1 cellular context compared by ENCODE assay signal in the genomic region with DNA sequence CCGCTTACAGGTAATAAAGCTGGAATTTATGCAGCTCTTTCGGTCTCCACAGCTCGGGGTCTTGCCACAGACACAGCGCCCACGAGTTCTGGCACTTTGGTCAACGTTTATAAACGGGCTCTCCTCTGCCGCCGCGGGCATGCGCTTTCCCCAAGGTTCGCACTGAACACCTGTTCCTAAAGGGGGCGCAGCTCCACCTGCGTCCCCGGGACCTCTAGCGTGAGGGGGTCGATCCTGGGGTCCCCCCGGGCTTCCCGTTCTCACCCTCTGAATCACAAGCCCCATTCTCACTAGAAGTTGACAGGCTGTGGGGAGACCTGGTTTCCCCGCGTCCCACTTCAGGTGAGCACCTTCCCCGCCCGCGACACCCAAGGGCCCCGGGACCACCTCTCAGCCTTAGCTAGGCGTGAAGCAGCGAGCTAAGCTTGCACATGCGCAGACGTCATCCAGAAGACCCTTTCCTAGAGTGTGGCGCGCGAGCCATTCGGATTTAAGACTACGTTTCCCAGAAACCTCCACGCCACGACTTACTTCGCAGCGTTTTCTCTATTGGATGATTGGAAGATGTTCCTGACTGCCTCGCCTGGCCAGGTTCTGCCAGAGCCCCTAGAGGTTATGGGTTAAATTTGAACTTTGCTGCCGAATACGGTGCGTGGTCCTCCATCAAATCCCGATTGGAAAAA.
A peak's percentile ranks its signal among the peaks of the same experiment; 100 is the strongest.
TF ChIP-seq lines count a peak whose summit lies in the region.

No MANE protein-coding gene starts in this region.

TF ChIP-seq in HepG2, 621 proteins besides CTCF, POLR2A, EP300 and RAD21 (continued from another document and continues in another):
- TF ChIP-seq, protein P1, sequence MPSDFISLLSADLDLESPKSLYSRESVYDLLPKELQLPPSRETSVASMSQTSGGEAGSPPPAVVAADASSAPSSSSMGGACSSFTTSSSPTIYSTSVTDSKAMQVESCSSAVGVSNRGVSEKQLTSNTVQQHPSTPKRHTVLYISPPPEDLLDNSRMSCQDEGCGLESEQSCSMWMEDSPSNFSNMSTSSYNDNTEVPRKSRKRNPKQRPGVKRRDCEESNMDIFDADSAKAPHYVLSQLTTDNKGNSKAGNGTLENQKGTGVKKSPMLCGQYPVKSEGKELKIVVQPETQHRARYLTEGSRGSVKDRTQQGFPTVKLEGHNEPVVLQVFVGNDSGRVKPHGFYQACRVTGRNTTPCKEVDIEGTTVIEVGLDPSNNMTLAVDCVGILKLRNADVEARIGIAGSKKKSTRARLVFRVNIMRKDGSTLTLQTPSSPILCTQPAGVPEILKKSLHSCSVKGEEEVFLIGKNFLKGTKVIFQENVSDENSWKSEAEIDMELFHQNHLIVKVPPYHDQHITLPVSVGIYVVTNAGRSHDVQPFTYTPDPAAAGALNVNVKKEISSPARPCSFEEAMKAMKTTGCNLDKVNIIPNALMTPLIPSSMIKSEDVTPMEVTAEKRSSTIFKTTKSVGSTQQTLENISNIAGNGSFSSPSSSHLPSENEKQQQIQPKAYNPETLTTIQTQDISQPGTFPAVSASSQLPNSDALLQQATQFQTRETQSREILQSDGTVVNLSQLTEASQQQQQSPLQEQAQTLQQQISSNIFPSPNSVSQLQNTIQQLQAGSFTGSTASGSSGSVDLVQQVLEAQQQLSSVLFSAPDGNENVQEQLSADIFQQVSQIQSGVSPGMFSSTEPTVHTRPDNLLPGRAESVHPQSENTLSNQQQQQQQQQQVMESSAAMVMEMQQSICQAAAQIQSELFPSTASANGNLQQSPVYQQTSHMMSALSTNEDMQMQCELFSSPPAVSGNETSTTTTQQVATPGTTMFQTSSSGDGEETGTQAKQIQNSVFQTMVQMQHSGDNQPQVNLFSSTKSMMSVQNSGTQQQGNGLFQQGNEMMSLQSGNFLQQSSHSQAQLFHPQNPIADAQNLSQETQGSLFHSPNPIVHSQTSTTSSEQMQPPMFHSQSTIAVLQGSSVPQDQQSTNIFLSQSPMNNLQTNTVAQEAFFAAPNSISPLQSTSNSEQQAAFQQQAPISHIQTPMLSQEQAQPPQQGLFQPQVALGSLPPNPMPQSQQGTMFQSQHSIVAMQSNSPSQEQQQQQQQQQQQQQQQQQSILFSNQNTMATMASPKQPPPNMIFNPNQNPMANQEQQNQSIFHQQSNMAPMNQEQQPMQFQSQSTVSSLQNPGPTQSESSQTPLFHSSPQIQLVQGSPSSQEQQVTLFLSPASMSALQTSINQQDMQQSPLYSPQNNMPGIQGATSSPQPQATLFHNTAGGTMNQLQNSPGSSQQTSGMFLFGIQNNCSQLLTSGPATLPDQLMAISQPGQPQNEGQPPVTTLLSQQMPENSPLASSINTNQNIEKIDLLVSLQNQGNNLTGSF (CRISPR knock-in tag; IDR thresholded peaks at IDR 0.05): peak; percentile 33; the same call in 1 of the 2 replicates
- TF ChIP-seq YY1 (IDR thresholded peaks at IDR 0.05; ENCODE audit: insufficient read depth, insufficient replicate concordance, low read depth, low read length) (peak; percentile 43), ZNF652 (CRISPR knock-in tag; IDR thresholded peaks at IDR 0.05; ENCODE audit: borderline replicate concordance, low read depth) (peak; percentile 75; the same call in 1 of the 2 replicates), FOXP1 (IDR thresholded peaks at IDR 0.05) (no peak), FOXP1 (CRISPR knock-in tag; IDR thresholded peaks at IDR 0.05) (0 out of 2 replicates have a peak, but pooled peaks have one; percentile 0), ZGPAT (CRISPR knock-in tag; IDR thresholded peaks at IDR 0.05) (peak; percentile 54; the same call in 1 of the 2 replicates), DMAP1 (CRISPR knock-in tag; IDR thresholded peaks at IDR 0.05) (peak; percentile 74), KDM6A (CRISPR knock-in tag; IDR thresholded peaks at IDR 0.05; ENCODE audit: low read depth) (no peak), ZNF678 (CRISPR knock-in tag; IDR thresholded peaks at IDR 0.05) (no peak; the same call in 1 of the 2 replicates), ZNF329 (CRISPR knock-in tag; IDR thresholded peaks at IDR 0.05; ENCODE audit: low read depth) (0 out of 2 replicates have a peak, but pooled peaks have one; percentile 1), HNRNPL (IDR thresholded peaks at IDR 0.05; ENCODE audit: low read depth, low read length) (0 out of 2 replicates have a peak, but pooled peaks have one; percentile 48), PHF8 (CRISPR knock-in tag; IDR thresholded peaks at IDR 0.05) (peak; percentile 72), HNRNPLL (IDR thresholded peaks at IDR 0.05; ENCODE audit: low read depth, low read length, poor library complexity, severe bottlenecking) (peak; percentile 68), U2AF1 (optimal IDR thresholded peaks at IDR 0.05; ENCODE audit: low read depth, low read length) (no peak), GATAD1 (CRISPR knock-in tag; IDR thresholded peaks at IDR 0.05) (no peak), ZZZ3 (CRISPR knock-in tag; IDR thresholded peaks at IDR 0.05; ENCODE audit: borderline replicate concordance) (peak; percentile 63; the same call in 1 of the 2 replicates), ZBTB21 (CRISPR knock-in tag; IDR thresholded peaks at IDR 0.05) (no peak), IKZF4 (CRISPR knock-in tag; IDR thresholded peaks at IDR 0.05; ENCODE audit: borderline replicate concordance, low read depth, not compliant biosample characterization) (no peak), NFE2L1 (CRISPR knock-in tag; IDR thresholded peaks at IDR 0.05; ENCODE audit: borderline replicate concordance) (no peak), AGO1 (IDR thresholded peaks at IDR 0.05; ENCODE audit: low read depth, low read length, poor library complexity, severe bottlenecking) (no peak), ELF3 (CRISPR knock-in tag; IDR thresholded peaks at IDR 0.05) (no peak), SP140L (CRISPR knock-in tag; IDR thresholded peaks at IDR 0.05; ENCODE audit: borderline replicate concordance) (no peak), ZNF788 (CRISPR knock-in tag; IDR thresholded peaks at IDR 0.05; ENCODE audit: borderline replicate concordance) (no peak; the same call in 1 of the 2 replicates), ZBTB34 (CRISPR knock-in tag; IDR thresholded peaks at IDR 0.05) (no peak), ZNF225 (CRISPR knock-in tag; IDR thresholded peaks at IDR 0.05) (0 out of 2 replicates have a peak, but pooled peaks have one; percentile 59), ZNF780A (CRISPR knock-in tag; IDR thresholded peaks at IDR 0.05) (no peak), TFDP1 (CRISPR knock-in tag; IDR thresholded peaks at IDR 0.05; ENCODE audit: borderline replicate concordance) (peak; percentile 43; the same call in 1 of the 2 replicates), KMT2B (CRISPR knock-in tag; IDR thresholded peaks at IDR 0.05) (no peak), NR3C1 (CRISPR knock-in tag; IDR thresholded peaks at IDR 0.05) (no peak), ATF7 (IDR thresholded peaks at IDR 0.05) (no peak), ATF7 (CRISPR knock-in tag; IDR thresholded peaks at IDR 0.05) (peak; percentile 82; the same call in 1 of the 2 replicates), ZNF343 (CRISPR knock-in tag; IDR thresholded peaks at IDR 0.05) (peak; percentile 81; the same call in 1 of the 2 replicates), AKAP8 (CRISPR knock-in tag; IDR thresholded peaks at IDR 0.05) (no peak), FOSL1 (CRISPR knock-in tag; IDR thresholded peaks at IDR 0.05; ENCODE audit: borderline replicate concordance) (no peak), MTF1 (CRISPR knock-in tag; IDR thresholded peaks at IDR 0.05) (no peak), TBX2 (CRISPR knock-in tag; IDR thresholded peaks at IDR 0.05; ENCODE audit: borderline replicate concordance) (peak; percentile 75; the same call in 1 of the 2 replicates), SMC3 (IDR thresholded peaks at IDR 0.05; ENCODE audit: low read length) (no peak; the same call in 1 of the 2 replicates), DR1 (CRISPR knock-in tag; IDR thresholded peaks at IDR 0.05) (peak; percentile 53; the same call in 1 of the 2 replicates), ZBTB7A (CRISPR knock-in tag; IDR thresholded peaks at IDR 0.05) (peak; percentile 98), ZNF331 (CRISPR knock-in tag; IDR thresholded peaks at IDR 0.05) (no peak), PHF5A (CRISPR knock-in tag; IDR thresholded peaks at IDR 0.05; ENCODE audit: low read depth, unreplicated experiment) (peak; percentile 3), SNAI1 (CRISPR knock-in tag; IDR thresholded peaks at IDR 0.05; ENCODE audit: borderline replicate concordance) (peak; percentile 84; the same call in 1 of the 2 replicates), SP1 (IDR thresholded peaks at IDR 0.05) (no peak), SP1 (CRISPR knock-in tag; IDR thresholded peaks at IDR 0.05) (no peak), NRL (CRISPR knock-in tag; IDR thresholded peaks at IDR 0.05; ENCODE audit: borderline replicate concordance) (peak; percentile 84; the same call in 1 of the 2 replicates), SIN3B (IDR thresholded peaks at IDR 0.05; ENCODE audit: low read length) (no peak), ONECUT2 (CRISPR knock-in tag; IDR thresholded peaks at IDR 0.05) (no peak), NONO (IDR thresholded peaks at IDR 0.05) (no peak), NONO (CRISPR knock-in tag; conservative IDR thresholded peaks at IDR 0.05) (peak; percentile 50; the same call in 1 of the 2 replicates), ARNT2 (CRISPR knock-in tag; IDR thresholded peaks at IDR 0.05; ENCODE audit: low read depth) (no peak; the same call in 1 of the 2 replicates)
- TF ChIP-seq, protein P2, sequence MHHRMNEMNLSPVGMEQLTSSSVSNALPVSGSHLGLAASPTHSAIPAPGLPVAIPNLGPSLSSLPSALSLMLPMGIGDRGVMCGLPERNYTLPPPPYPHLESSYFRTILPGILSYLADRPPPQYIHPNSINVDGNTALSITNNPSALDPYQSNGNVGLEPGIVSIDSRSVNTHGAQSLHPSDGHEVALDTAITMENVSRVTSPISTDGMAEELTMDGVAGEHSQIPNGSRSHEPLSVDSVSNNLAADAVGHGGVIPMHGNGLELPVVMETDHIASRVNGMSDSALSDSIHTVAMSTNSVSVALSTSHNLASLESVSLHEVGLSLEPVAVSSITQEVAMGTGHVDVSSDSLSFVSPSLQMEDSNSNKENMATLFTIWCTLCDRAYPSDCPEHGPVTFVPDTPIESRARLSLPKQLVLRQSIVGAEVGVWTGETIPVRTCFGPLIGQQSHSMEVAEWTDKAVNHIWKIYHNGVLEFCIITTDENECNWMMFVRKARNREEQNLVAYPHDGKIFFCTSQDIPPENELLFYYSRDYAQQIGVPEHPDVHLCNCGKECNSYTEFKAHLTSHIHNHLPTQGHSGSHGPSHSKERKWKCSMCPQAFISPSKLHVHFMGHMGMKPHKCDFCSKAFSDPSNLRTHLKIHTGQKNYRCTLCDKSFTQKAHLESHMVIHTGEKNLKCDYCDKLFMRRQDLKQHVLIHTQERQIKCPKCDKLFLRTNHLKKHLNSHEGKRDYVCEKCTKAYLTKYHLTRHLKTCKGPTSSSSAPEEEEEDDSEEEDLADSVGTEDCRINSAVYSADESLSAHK (CRISPR knock-in tag; IDR thresholded peaks at IDR 0.05; ENCODE audit: borderline replicate concordance): no peak
- TF ChIP-seq, protein P3, sequence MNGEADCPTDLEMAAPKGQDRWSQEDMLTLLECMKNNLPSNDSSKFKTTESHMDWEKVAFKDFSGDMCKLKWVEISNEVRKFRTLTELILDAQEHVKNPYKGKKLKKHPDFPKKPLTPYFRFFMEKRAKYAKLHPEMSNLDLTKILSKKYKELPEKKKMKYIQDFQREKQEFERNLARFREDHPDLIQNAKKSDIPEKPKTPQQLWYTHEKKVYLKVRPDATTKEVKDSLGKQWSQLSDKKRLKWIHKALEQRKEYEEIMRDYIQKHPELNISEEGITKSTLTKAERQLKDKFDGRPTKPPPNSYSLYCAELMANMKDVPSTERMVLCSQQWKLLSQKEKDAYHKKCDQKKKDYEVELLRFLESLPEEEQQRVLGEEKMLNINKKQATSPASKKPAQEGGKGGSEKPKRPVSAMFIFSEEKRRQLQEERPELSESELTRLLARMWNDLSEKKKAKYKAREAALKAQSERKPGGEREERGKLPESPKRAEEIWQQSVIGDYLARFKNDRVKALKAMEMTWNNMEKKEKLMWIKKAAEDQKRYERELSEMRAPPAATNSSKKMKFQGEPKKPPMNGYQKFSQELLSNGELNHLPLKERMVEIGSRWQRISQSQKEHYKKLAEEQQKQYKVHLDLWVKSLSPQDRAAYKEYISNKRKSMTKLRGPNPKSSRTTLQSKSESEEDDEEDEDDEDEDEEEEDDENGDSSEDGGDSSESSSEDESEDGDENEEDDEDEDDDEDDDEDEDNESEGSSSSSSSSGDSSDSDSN (CRISPR knock-in tag; IDR thresholded peaks at IDR 0.05): peak; percentile 48; the same call in 1 of the 2 replicates
- TF ChIP-seq, protein P4, sequence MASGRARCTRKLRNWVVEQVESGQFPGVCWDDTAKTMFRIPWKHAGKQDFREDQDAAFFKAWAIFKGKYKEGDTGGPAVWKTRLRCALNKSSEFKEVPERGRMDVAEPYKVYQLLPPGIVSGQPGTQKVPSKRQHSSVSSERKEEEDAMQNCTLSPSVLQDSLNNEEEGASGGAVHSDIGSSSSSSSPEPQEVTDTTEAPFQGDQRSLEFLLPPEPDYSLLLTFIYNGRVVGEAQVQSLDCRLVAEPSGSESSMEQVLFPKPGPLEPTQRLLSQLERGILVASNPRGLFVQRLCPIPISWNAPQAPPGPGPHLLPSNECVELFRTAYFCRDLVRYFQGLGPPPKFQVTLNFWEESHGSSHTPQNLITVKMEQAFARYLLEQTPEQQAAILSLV (CRISPR knock-in tag; IDR thresholded peaks at IDR 0.05; ENCODE audit: borderline replicate concordance): peak; percentile 41; the same call in 1 of the 2 replicates
